19 cellular contexts compared by ENCODE assay signal in the genomic region with DNA sequence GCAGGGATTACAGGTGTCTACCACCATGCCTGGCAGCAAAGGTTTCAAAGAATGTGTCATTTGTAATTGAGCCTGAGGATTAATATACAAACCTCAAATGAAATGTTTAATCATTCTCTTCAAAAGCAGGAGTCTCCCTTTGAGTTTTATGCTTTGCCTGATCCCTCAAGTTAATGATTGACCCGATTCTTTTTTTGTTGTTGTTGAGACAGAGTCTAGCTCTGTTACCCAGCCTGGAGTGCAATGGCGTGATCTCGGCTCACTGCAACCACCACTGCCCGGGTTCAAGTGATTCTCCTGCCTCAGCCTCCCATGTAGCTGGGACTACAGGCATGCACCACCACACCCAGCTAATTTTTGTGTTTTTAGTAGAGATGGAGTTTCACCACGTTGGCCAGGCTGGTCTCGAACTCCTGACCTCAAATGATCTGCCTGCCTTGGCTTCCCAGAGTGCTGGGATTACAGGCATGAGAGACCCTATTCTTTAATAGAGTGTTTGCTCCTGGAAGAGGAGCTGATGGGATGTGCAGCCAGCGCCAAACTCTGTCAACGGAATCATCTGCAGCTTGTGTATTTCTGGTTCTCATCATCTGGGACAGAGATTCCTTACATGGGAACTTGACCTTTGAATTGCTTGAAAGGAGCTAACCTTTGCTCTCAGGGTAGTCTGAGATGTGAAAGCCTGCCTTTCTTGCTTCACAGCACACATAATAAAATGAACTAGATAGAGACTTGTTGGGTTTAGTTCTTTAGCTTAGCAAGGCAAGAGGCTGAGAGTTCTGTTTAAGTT.
A peak's percentile ranks its signal among the peaks of the same experiment; 100 is the strongest.
DNase-seq lines count a peak whose midpoint lies in the region; ATAC-seq and TF ChIP-seq lines count a peak whose summit lies in the region.
"Had no signal": no experiment of that assay in that cellular context is flagged by ENCODE, and none has a peak within 500 bp of the region (broad histone marks: within the 10 kb centered on the region; RNA-seq: fewer than 3 reads in every experiment).

No MANE protein-coding gene starts in this region.

- H2AK5ac ChIP-seq in mesenchymal stem cell (ENCODE audit: low read length, severe bottlenecking): no peak overlapping the region

- no peaks in the 10 kb centered on the region for H3K36me3 Mint-ChIP-seq in CD4-positive, alpha-beta memory T cell

- no peak overlapping the region for H4K8ac ChIP-seq in mesenchymal stem cell (ENCODE audit: low read length)

- no peak overlapping the region for H3K4me3 Mint-ChIP-seq in CD4-positive, alpha-beta memory T cell

- no peak overlapping the region for H2BK120ac ChIP-seq in mesenchymal stem cell (ENCODE audit: low read depth, low read length)

- H3K9me3 Mint-ChIP-seq in CD4-positive, alpha-beta memory T cell: peaks cover 0 to 5% (median 0%) of the 10 kb centered on the region in 8 donors

- ATAC-seq in heart left ventricle: peak in 3 of 4 donors; percentile 32 to 55 (median 41)
- no peak for ATAC-seq in GM21360 (IDR thresholded peaks at IDR 0.05; ENCODE audit: unreplicated experiment)
- ATAC-seq: left lung, PC-3 had no signal

- H3K4me1 ChIP-seq in KMS-11 (ENCODE audit: low read depth, poor library complexity, severe bottlenecking): peaks cover 60% of the 10 kb centered on the region
- H3K4me1 ChIP-seq in heart left ventricle: peaks cover 0 to 9% (median 0%) of the 10 kb centered on the region in 12 donors
- peaks cover 3% of the 10 kb centered on the region for H3K4me1 ChIP-seq in mesenchymal stem cell (ENCODE audit: control insufficient read depth, insufficient read depth, low read depth, low read length)
- no peaks in the 10 kb centered on the region for H3K4me1 ChIP-seq in CD4-positive, alpha-beta memory T cell (ENCODE audit: insufficient read depth, low read length)
- H3K4me1 ChIP-seq: adrenal gland, left lung had no signal

- H3K79me1 ChIP-seq in mesenchymal stem cell (replicated peaks; ENCODE audit: low read length, poor library complexity, severe bottlenecking): no peaks in the 10 kb centered on the region

- WGBS in heart left ventricle, 4 donors: 63 to 76% (median 70%) methylated on average over 8 of the region's 8 CpGs
- 67% methylated on average over 6 of the region's 8 CpGs for WGBS in mesenchymal stem cell

- H3K18ac ChIP-seq in mesenchymal stem cell (ENCODE audit: low read depth in 1 of 2, low read length in 2 of 2): no peak overlapping the region

- DNase-seq in heart left ventricle (peak in 4 of 5 donors; percentile 18 to 32 (median 23)), mesenchymal stem cell (peak; percentile 16), iPS-NIHi11 (ENCODE audit: low spot score) (no peak), GDM1 (lab: John Stamatoyannopoulos, UW) (no peak)
- DNase-seq in CD4-positive, alpha-beta memory T cell: no peak
- DNase-seq: activated CD4-positive, alpha-beta T cell treated with anti-CD3 and anti-CD28 coated beads for 1 hour; adrenal gland; central memory CD4-positive, alpha-beta T cell; DMS79; GM23248; hippocampal formation; left lung; NCI-H774; PC-3; stimulated activated CD4-positive, alpha-beta T cell treated with anti-CD3 and anti-CD28 coated beads, Interleukin-4, amount 100 ng/mL, for 4 hours; T1000 had no signal

- H3K27me3 Mint-ChIP-seq in CD4-positive, alpha-beta memory T cell: peaks cover 2 to 3% of the 10 kb centered on the region in 2 donors

- POLR2A ChIA-PET in CD4-positive, alpha-beta memory T cell (lab: Charles Lee; ENCODE audit: partially characterized antibody): no interaction called here

- H3K23ac ChIP-seq in mesenchymal stem cell (ENCODE audit: low read length in 2 of 2): no peak overlapping the region

- no peak overlapping the region for H2BK12ac ChIP-seq in mesenchymal stem cell (ENCODE audit: low read length in 2 of 2)

- H2BK5ac ChIP-seq in mesenchymal stem cell (ENCODE audit: low read depth, low read length, poor library complexity, severe bottlenecking): no peak overlapping the region

- no peaks in the 10 kb centered on the region for H3K79me2 ChIP-seq in KMS-11 (ENCODE audit: insufficient read depth, low read depth)

- no peak for TF ChIP-seq CTCF in KMS-11 (conservative IDR thresholded peaks at IDR 0.05; ENCODE audit: low read depth, low read length)
- no peak for TF ChIP-seq CTCF in heart left ventricle (IDR thresholded peaks at IDR 0.05)

- peak overlapping the region; percentile 58; the same call in 1 of the 2 replicates for H2AFZ ChIP-seq in KMS-11 (ENCODE audit: low read depth)
- no peak overlapping the region for H2AFZ ChIP-seq in mesenchymal stem cell (ENCODE audit: low read depth, low read length)

- no peaks in the 10 kb centered on the region for H4K20me1 ChIP-seq in KMS-11 (ENCODE audit: insufficient read depth)

- H3K4me1 Mint-ChIP-seq in CD4-positive, alpha-beta memory T cell: no peaks in the 10 kb centered on the region

- no peak overlapping the region for H3K14ac ChIP-seq in mesenchymal stem cell (ENCODE audit: low read length in 2 of 2)

- H3K4ac ChIP-seq in mesenchymal stem cell (ENCODE audit: low read depth in 1 of 2, low read length in 2 of 2): no peak overlapping the region

- H3K27ac ChIP-seq in KMS-11 (peak overlapping the region; percentile 64; the same call in 1 of the 2 replicates), heart left ventricle (peak overlapping the region in 6 of 12 donors; percentile 23 to 60 (median 48)), mesenchymal stem cell (ENCODE audit: low read length, poor library complexity, severe bottlenecking) (no peak overlapping the region)
- no peak overlapping the region for H3K27ac ChIP-seq in CD4-positive, alpha-beta memory T cell (ENCODE audit: low read depth, low read length)
- H3K27ac ChIP-seq: adrenal gland, GM23248, left lung had no signal

- no peak for TF ChIP-seq POLR2A in heart left ventricle (IDR thresholded peaks at IDR 0.05)

- no peaks in the 10 kb centered on the region for H3K27me3 ChIP-seq in KMS-11 (ENCODE audit: insufficient read depth, low read depth)
- no peaks in the 10 kb centered on the region for H3K27me3 ChIP-seq in heart left ventricle
- H3K27me3 ChIP-seq in mesenchymal stem cell (ENCODE audit: control insufficient read depth in 1 of 2, insufficient read depth in 1 of 2, low read length in 2 of 2): no peaks in the 10 kb centered on the region
- H3K27me3 ChIP-seq in CD4-positive, alpha-beta memory T cell (ENCODE audit: insufficient read depth, low read length): no peaks in the 10 kb centered on the region
- H3K27me3 ChIP-seq: adrenal gland, left lung had no signal

- H3K4me3 ChIP-seq in KMS-11 (IDR thresholded peaks at IDR 0.05; ENCODE audit: insufficient read depth, low read depth, low read length) (no peak overlapping the region), heart left ventricle (no peak overlapping the region), mesenchymal stem cell (ENCODE audit: insufficient read depth in 1 of 2, low read depth in 1 of 2, low read length in 2 of 2) (no peak overlapping the region)
- no peak overlapping the region for H3K4me3 ChIP-seq in CD4-positive, alpha-beta memory T cell (ENCODE audit: low read length in 2 of 2)
- H3K4me3 ChIP-seq: adrenal gland, GM23248, left lung, skin epidermis had no signal

- H3K9me3 ChIP-seq in heart left ventricle: peaks cover 0 to 3% (median 0%) of the 10 kb centered on the region in 12 donors
- no peaks in the 10 kb centered on the region for H3K9me3 ChIP-seq in mesenchymal stem cell (ENCODE audit: control insufficient read depth, low read length)
- no peaks in the 10 kb centered on the region for H3K9me3 ChIP-seq in CD4-positive, alpha-beta memory T cell (ENCODE audit: control insufficient read depth in 1 of 2, low read length in 2 of 2)
- H3K9me3 ChIP-seq: adrenal gland, left lung had no signal

- H4K91ac ChIP-seq in mesenchymal stem cell (ENCODE audit: low read length): no peak overlapping the region

- H3K27ac Mint-ChIP-seq in CD4-positive, alpha-beta memory T cell: no peak overlapping the region

- H3K9ac ChIP-seq in KMS-11 (no peak overlapping the region), mesenchymal stem cell (ENCODE audit: low read length) (no peak overlapping the region)
- H3K9ac ChIP-seq: GM23248 had no signal

- intact Hi-C loops in heart left ventricle (cut with DNase I): no loop called here
- intact Hi-C loops in CD4-positive, alpha-beta memory T cell (cut with micrococcal nuclease): no loop called here

- H3K36me3 ChIP-seq in KMS-11 (ENCODE audit: insufficient read depth) (no peaks in the 10 kb centered on the region), heart left ventricle (no peaks in the 10 kb centered on the region), mesenchymal stem cell (ENCODE audit: control insufficient read depth in 1 of 2, insufficient read depth in 2 of 2, low read depth in 1 of 2, low read length in 2 of 2) (no peaks in the 10 kb centered on the region)
- H3K36me3 ChIP-seq in CD4-positive, alpha-beta memory T cell (ENCODE audit: insufficient read depth, low read length): no peaks in the 10 kb centered on the region
- H3K36me3 ChIP-seq: adrenal gland, left lung had no signal

- no peak overlapping the region for H2BK15ac ChIP-seq in mesenchymal stem cell (ENCODE audit: low read depth, poor library complexity, severe bottlenecking)

- CTCF ChIA-PET in CD4-positive, alpha-beta memory T cell (lab: Charles Lee; ENCODE audit: partially characterized antibody): no interaction called here

- peak overlapping the region; percentile 56; the same call in 1 of the 2 replicates for H3K4me2 ChIP-seq in KMS-11
- H3K4me2 ChIP-seq in mesenchymal stem cell (ENCODE audit: low read length, poor library complexity, severe bottlenecking): no peak overlapping the region

Comparison
In these comparisons a context has a peak if more than half of its experiments do, and no peak if none do; other contexts are left out.
1. DNase-seq: peak in heart left ventricle (4 of 5) and mesenchymal stem cell (single experiment); none in iPS-NIHi11 (single experiment), GDM1 (single experiment) and CD4-positive, alpha-beta memory T cell (0 of 5).